ENCODE assay signal across 1 cellular context in genomic region chr12:48869191-48869590, GRCh38.
TF ChIP-seq lines count a peak whose summit lies in the region.

No MANE protein-coding gene starts in this region.

TF ChIP-seq in K562, 482 proteins besides CTCF, POLR2A, EP300 and RAD21:
- TF ChIP-seq CUX1 (CRISPR knock-in tag; IDR thresholded peaks at IDR 0.05) (no peak), TRIM24 (IDR thresholded peaks at IDR 0.05) (no peak), NONO (IDR thresholded peaks at IDR 0.05; ENCODE audit: low read depth in 2 of 2, low read length in 1 of 2) (no peak), POLR2AphosphoS5 (IDR thresholded peaks at IDR 0.05; ENCODE audit: control insufficient read depth, insufficient read depth, low read depth, low read length) (no peak), DACH1 (IDR thresholded peaks at IDR 0.05; ENCODE audit: partially characterized antibody) (no peak), HOXB6 (CRISPR knock-in tag; IDR thresholded peaks at IDR 0.05; ENCODE audit: borderline replicate concordance) (no peak), MAX (CRISPR knock-in tag; IDR thresholded peaks at IDR 0.05) (no peak), RREB1 (CRISPR knock-in tag; IDR thresholded peaks at IDR 0.05) (no peak), DPF2 (IDR thresholded peaks at IDR 0.05) (no peak), MAFK (IDR thresholded peaks at IDR 0.05; ENCODE audit: low read length) (no peak), GTF2B (IDR thresholded peaks at IDR 0.05; ENCODE audit: extremely low read depth, insufficient read length) (no peak), FOXA3 (CRISPR knock-in tag; conservative IDR thresholded peaks at IDR 0.05 in 1 of 2, IDR thresholded peaks at IDR 0.05 in 1 of 2) (no peak), TCF7 (IDR thresholded peaks at IDR 0.05; ENCODE audit: borderline replicate concordance) (no peak), ZNF280B (CRISPR knock-in tag; IDR thresholded peaks at IDR 0.05) (no peak), CBX3 (IDR thresholded peaks at IDR 0.05; ENCODE audit: borderline replicate concordance in 1 of 2, low read length in 2 of 2) (no peak), ZBED1 (IDR thresholded peaks at IDR 0.05) (no peak), ZNF449 (CRISPR knock-in tag; IDR thresholded peaks at IDR 0.05) (no peak), TCF15 (CRISPR knock-in tag; IDR thresholded peaks at IDR 0.05) (no peak), BACH1 (tag; IDR thresholded peaks at IDR 0.05) (no peak)
